In the genomic region with DNA sequence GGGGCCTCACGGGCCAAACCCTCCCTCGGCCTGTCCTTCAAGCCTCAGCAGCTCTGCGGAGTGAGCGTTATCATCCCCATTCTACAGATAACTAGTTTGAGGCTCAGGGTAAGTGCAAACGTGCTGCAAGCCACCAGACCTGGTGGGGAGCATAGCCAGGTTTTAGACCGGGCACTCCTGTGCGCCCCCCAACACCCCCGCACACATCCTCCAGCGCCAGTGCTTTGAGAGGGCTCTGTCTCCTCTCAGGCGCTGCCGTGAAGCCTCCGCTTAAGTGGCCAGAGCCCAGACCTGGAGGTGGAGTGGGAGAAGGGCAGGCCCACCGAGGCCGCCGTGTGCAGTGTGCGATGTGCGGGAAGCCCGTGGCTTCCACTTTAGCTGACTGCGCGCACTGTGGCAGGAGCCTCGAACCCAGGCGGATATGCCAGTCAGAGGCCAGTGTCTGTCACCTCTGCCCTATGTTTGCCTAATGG, we compare ENCODE assay signal across 8 cellular contexts. TPM values are rescaled to one million over a fixed set of nuclear protein-coding genes. Genes with fewer than 3 reads are reported as not detected.
DNase-seq lines count a peak whose midpoint lies in the region; ATAC-seq, FAIRE-seq and TF ChIP-seq lines count a peak whose summit lies in the region.

No MANE protein-coding gene starts in this region.

- H4K20me1 ChIP-seq in GM12878 (ENCODE audit: control insufficient read depth, insufficient read depth) (peaks cover 25% of the 10 kb centered on the region), SK-N-SH (ENCODE audit: insufficient read depth) (peaks cover 29% of the 10 kb centered on the region)

- TF ChIP-seq EP300 in GM12878 (IDR thresholded peaks at IDR 0.05; ENCODE audit: borderline replicate concordance in 1 of 2, control insufficient read depth in 1 of 2, low read depth in 2 of 2, low read length in 2 of 2) (no peak), SK-N-SH (IDR thresholded peaks at IDR 0.05; ENCODE audit: borderline replicate concordance in 1 of 2, low read depth in 1 of 2, low read length in 1 of 2) (no peak)

- intact Hi-C loops in CD4-positive, alpha-beta T cell (cut with DNase I, micrococcal nuclease): loop anchor here (10.0 kb wide), 3 partner anchors 309 to 441 kb away; a partner anchor contains a TSS
- intact Hi-C loops in GM12878 (cut with micrococcal nuclease; ENCODE audit: unreplicated experiment): loop anchor here (10.0 kb wide), 1 partner anchor 351 kb away; no protein-coding TSS in a partner anchor
- intact Hi-C loops in sciatic nerve (cut with DNase I): no loop called here

- no peaks in the 10 kb centered on the region for H3K9me3 ChIP-seq in CD4-positive, alpha-beta T cell (ENCODE audit: control insufficient read depth, low read length)
- H3K9me3 ChIP-seq in GM12878 (replicated peaks; ENCODE audit: control insufficient read depth, insufficient read depth, low read length) (no peaks in the 10 kb centered on the region), SK-N-SH (no peaks in the 10 kb centered on the region), BE2C (no peaks in the 10 kb centered on the region)

- no peaks in the 10 kb centered on the region for H3K9me3 Mint-ChIP-seq in CD4-positive, alpha-beta T cell
- H3K9me3 Mint-ChIP-seq in nephron: no peaks in the 10 kb centered on the region

- H3K79me2 ChIP-seq in GM12878 (ENCODE audit: control insufficient read depth, insufficient read depth, low read length): peaks cover 91% of the 10 kb centered on the region
- H3K79me2 ChIP-seq in SK-N-SH (ENCODE audit: insufficient read depth): peaks cover 75% of the 10 kb centered on the region

- H3K27ac Mint-ChIP-seq in CD4-positive, alpha-beta T cell: peak overlapping the region; percentile 94
- peak overlapping the region; percentile 21 to 96 (median 87) for H3K27ac Mint-ChIP-seq in nephron

- DNase-seq in CD4-positive, alpha-beta T cell: peak in 2 of 10 experiments; percentile 13 to 25
- DNase-seq in GM12878 (ENCODE audit: low read depth, low spot score): no peak
- DNase-seq in SK-N-SH: no peak
- DNase-seq in sciatic nerve (ENCODE audit: low spot score): no peak
- no peak for DNase-seq in BE2C
- DNase-seq in pons (ENCODE audit: low spot score): no peak

- WGBS in GM12878 (ENCODE audit: insufficient coverage, insufficient replicate concordance, low lambda C conversion rate, missing lambda C conversion rate): 48% methylated on average over 22 of the region's 22 CpGs
- 96% methylated on average over 18 of the region's 22 CpGs for WGBS in SK-N-SH (ENCODE audit: low lambda C conversion rate)

- H3K4me3 Mint-ChIP-seq in CD4-positive, alpha-beta T cell: peak overlapping the region; percentile 99
- peak overlapping the region; percentile 47 to 78 (median 65) for H3K4me3 Mint-ChIP-seq in nephron

- POLR2A ChIA-PET in CD4-positive, alpha-beta T cell (lab: Charles Lee): interaction anchor here (0.7 to 19.8 kb wide), 13 partner anchors 8 to 385 kb away, joined by 3 to 612 read pairs (median 6); a partner anchor contains a TSS
- POLR2A ChIA-PET in GM12878 (lab: Charles Lee) (interaction anchor here (0.9 to 3.5 kb wide), 11 partner anchors 7 to 346 kb away, joined by 3 to 19 read pairs (median 4); no protein-coding TSS in a partner anchor), SK-N-SH (lab: Yijun Ruan, JAX) (no interaction called here)

- H3K4me2 ChIP-seq in GM12878 (ENCODE audit: control insufficient read depth, insufficient read depth) (peak overlapping the region; percentile 79), SK-N-SH (no peak overlapping the region)

- H3K27me3 Mint-ChIP-seq in CD4-positive, alpha-beta T cell: no peaks in the 10 kb centered on the region
- H3K27me3 Mint-ChIP-seq in nephron (ENCODE audit: low read depth): no peaks in the 10 kb centered on the region

- no peaks in the 10 kb centered on the region for H3K27me3 ChIP-seq in CD4-positive, alpha-beta T cell (ENCODE audit: control insufficient read depth, insufficient read depth, low read length)
- H3K27me3 ChIP-seq in GM12878 (replicated peaks in 1 of 2; ENCODE audit: control insufficient read depth in 2 of 2, insufficient read depth in 2 of 2, low read length in 1 of 2) (no peaks in the 10 kb centered on the region), SK-N-SH (ENCODE audit: insufficient read depth) (no peaks in the 10 kb centered on the region), BE2C (no peaks in the 10 kb centered on the region)

- TF ChIP-seq POLR2A in GM12878 (IDR thresholded peaks at IDR 0.05; ENCODE audit: low read depth, low read length): no peak; the same call in none of the 2 replicates

- H3F3A ChIP-seq in SK-N-SH (replicated peaks; ENCODE audit: insufficient read depth): no peaks in the 10 kb centered on the region

- H2AFZ ChIP-seq in GM12878 (ENCODE audit: control insufficient read depth, low read depth, low read length) (no peak overlapping the region; the same call in 1 of the 2 replicates), SK-N-SH (ENCODE audit: low read depth) (no peak overlapping the region)

- in situ Hi-C loops in GM12878 (cut with MboI): loop anchor here (5.0 to 25.0 kb wide), 3 partner anchors 58 to 992 kb away; a partner anchor contains a TSS

- H3K36me3 ChIP-seq in GM12878 (ENCODE audit: control insufficient read depth in 2 of 2, insufficient read depth in 2 of 2, low read length in 1 of 2) (peaks cover 0 to 19% of the 10 kb centered on the region in 2 experiments), SK-N-SH (replicated peaks in 1 of 2; ENCODE audit: control insufficient read depth in 1 of 2, insufficient read depth in 2 of 2, low read length in 1 of 2) (peaks cover 6 to 18% of the 10 kb centered on the region in 2 experiments), BE2C (no peaks in the 10 kb centered on the region)

- peak overlapping the region; percentile 84 for H3K27ac ChIP-seq in CD4-positive, alpha-beta T cell (ENCODE audit: low read depth, low read length)
- H3K27ac ChIP-seq in GM12878 (ENCODE audit: control insufficient read depth, insufficient read depth): peak overlapping the region; percentile 94
- no peak overlapping the region for H3K27ac ChIP-seq in SK-N-SH (ENCODE audit: low read depth in 2 of 2, low read length in 1 of 2)

- SMC1A ChIA-PET in GM12878 (lab: Charles Lee; ENCODE audit: uncharacterized antibody, unreplicated experiment): interaction anchor here (1.0 to 4.8 kb wide), 3 partner anchors 27 to 364 kb away, joined by 3 to 26 read pairs (median 3); no protein-coding TSS in a partner anchor

- peaks cover 51% of the 10 kb centered on the region for H3K36me3 Mint-ChIP-seq in CD4-positive, alpha-beta T cell (ENCODE audit: low read depth)
- peaks cover 13% of the 10 kb centered on the region for H3K36me3 Mint-ChIP-seq in nephron (ENCODE audit: low read depth)

- no peak for TF ChIP-seq CTCF in CD4-positive, alpha-beta T cell (IDR thresholded peaks at IDR 0.05)
- TF ChIP-seq CTCF in GM12878 (IDR thresholded peaks at IDR 0.05 in 2 of 3, conservative IDR thresholded peaks at IDR 0.05 in 1 of 3; ENCODE audit: control insufficient read depth in 2 of 3, extremely low read depth in 1 of 3, insufficient read depth in 1 of 3, low read depth in 3 of 3, low read length in 3 of 3) (no peak), nephron (IDR thresholded peaks at IDR 0.05; ENCODE audit: unreplicated experiment in 3 of 3) (no peak), SK-N-SH (IDR thresholded peaks at IDR 0.05) (no peak), BE2C (IDR thresholded peaks at IDR 0.05; ENCODE audit: low read depth, low read length) (no peak)

- BruUV-seq in GM12878 (replicated peaks; lab: Mats Ljungman, UMichigan): TSS peak; percentile 82

- peak overlapping the region; percentile 97 for H3K4me3 ChIP-seq in GM12878
- no peak overlapping the region for H3K4me3 ChIP-seq in SK-N-SH (ENCODE audit: low read depth in 2 of 2, low read length in 1 of 2)
- H3K4me3 ChIP-seq in BE2C (ENCODE audit: low read depth, low read length): no peak overlapping the region

- FAIRE-seq in GM12878 (lab: Jason Lieb, UNC): no peak

- TF ChIP-seq RAD21 in GM12878 (IDR thresholded peaks at IDR 0.05; ENCODE audit: insufficient read depth, low read depth, low read length) (no peak), SK-N-SH (IDR thresholded peaks at IDR 0.05; ENCODE audit: low read length) (no peak)

- ATAC-seq in CD4-positive, alpha-beta T cell (ENCODE audit: poor library complexity): peak; percentile 2
- peak; percentile 4 for ATAC-seq in HG03342 (IDR thresholded peaks at IDR 0.05; ENCODE audit: unreplicated experiment)
- peak; percentile 14 for ATAC-seq in GM12878
- no peak for ATAC-seq in sciatic nerve

- H3K4me1 Mint-ChIP-seq in CD4-positive, alpha-beta T cell (ENCODE audit: low read depth): peaks cover 89% of the 10 kb centered on the region
- peaks cover 78% of the 10 kb centered on the region for H3K4me1 Mint-ChIP-seq in nephron

- H3K4me1 ChIP-seq in GM12878 (ENCODE audit: control insufficient read depth, insufficient read depth, low read length) (peaks cover 41% of the 10 kb centered on the region), SK-N-SH (ENCODE audit: control insufficient read depth in 1 of 2, insufficient read depth in 2 of 2, low read depth in 1 of 2, low read length in 1 of 2) (peaks cover 17 to 54% of the 10 kb centered on the region in 2 experiments; a peak in 3 of 4 replicates), BE2C (peaks cover 12% of the 10 kb centered on the region)

- no peaks in the 10 kb centered on the region for H3K9me2 ChIP-seq in SK-N-SH

- RAD21 ChIA-PET in GM12878 (lab: Charles Lee; ENCODE audit: unreplicated experiment): interaction anchor here (1.0 to 4.3 kb wide), 8 partner anchors 9 to 381 kb away, joined by 3 to 23 read pairs (median 4); a partner anchor contains a TSS

- H3K9ac ChIP-seq in GM12878 (ENCODE audit: control insufficient read depth, insufficient read depth, low read length) (peak overlapping the region; percentile 84), SK-N-SH (no peak overlapping the region)

- CTCF ChIA-PET in CD4-positive, alpha-beta T cell (lab: Charles Lee): interaction anchor here (1.2 to 3.8 kb wide), 4 partner anchors 10 to 380 kb away, joined by 3 to 17 read pairs (median 5); no protein-coding TSS in a partner anchor
- CTCF ChIA-PET in GM12878 (lab: Yijun Ruan, JAX) (interaction anchor here (1.0 to 4.2 kb wide), 5 partner anchors 9 to 87 kb away, joined by 3 to 23 read pairs (median 5); no protein-coding TSS in a partner anchor), SK-N-SH (lab: Yijun Ruan, JAX) (interaction anchor here (0.9 kb wide), 1 partner anchor 22 kb away, joined by 3 read pairs; no protein-coding TSS in a partner anchor)

RNA-seq across cellular contexts. Expression of a gene that starts 1.6 kb away (rescaled TPM):
- 10 to 100 TPM; 49.0 to 60.2 TPM for total RNA-seq in CD4-positive, alpha-beta T cell
- total RNA-seq in GM12878 (2013; cell fraction: nucleolus; rRNA removed): 148 and 157 TPM in 2 replicates
- total RNA-seq in GM12878 (2014; rRNA removed) (44.6 and 50.7 TPM in 2 replicates), GM12878 (2014; rRNA removed; fragmentation: Illumina TruSeq; extraction: Trizol) (32.5 and 33.6 TPM in 2 replicates), GM12878 (2021) (76.4 and 82.3 TPM in 2 replicates), sciatic nerve (131 TPM)
- polyA plus RNA-seq in GM12878 (2011; ENCODE audit: low read depth): 61.9 TPM
- polyA plus RNA-seq in GM12878 (2011; rRNA removed) (74.1 and 88.4 TPM in 2 replicates), GM12878 (2014; fragmentation: Illumina TruSeq; extraction: Trizol) (32.3 and 38.1 TPM in 2 replicates), GM12878 (2014; fragmentation: Nextera tagmentation; extraction: Ambion mirVana) (1 to 10 TPM; 3.1 to 7.7 TPM), GM12878 (2014; rRNA removed) (74.7 and 90.4 TPM in 2 replicates), GM12878 (2016; fragmentation: Nextera tagmentation; extraction: Ambion mirVana) (10 to 100 TPM; 75.2 to 85.9 TPM), SK-N-SH (2012; rRNA removed) (47.3 and 55.8 TPM in 2 replicates)
- 118 and 136 TPM in 2 replicates for polyA plus RNA-seq in GM12878 (2011; cell fraction: cytosol; rRNA removed)
- polyA plus RNA-seq in GM12878 (2011; cell fraction: nucleus; rRNA removed): 129 and 130 TPM in 2 replicates
- 109 and 110 TPM in 2 replicates for polyA plus RNA-seq in GM12878 (2012)
- polyA minus RNA-seq in GM12878 (2011; rRNA and poly(A)+ RNA removed): 74.1 and 128 TPM in 2 replicates
- 60.1 and 60.4 TPM in 2 replicates for polyA minus RNA-seq in GM12878 (2011; cell fraction: cytosol; rRNA and poly(A)+ RNA removed)
- 48.4 and 56.6 TPM in 2 replicates for polyA minus RNA-seq in GM12878 (2011; cell fraction: nucleus; rRNA and poly(A)+ RNA removed)
- 27.7 and 43.1 TPM in 2 replicates for polyA plus RNA-seq in SK-N-SH (2012; cell fraction: cytosol; rRNA removed)
- 56.3 and 60.6 TPM in 2 replicates for polyA plus RNA-seq in SK-N-SH (2012; cell fraction: nucleus; rRNA removed)
- polyA plus RNA-seq in BE2C (2012; ENCODE audit: insufficient read depth, insufficient read length, low read depth): 120 TPM

RNA-seq across cellular contexts. Expression of a gene that starts 56.9 kb away (rescaled TPM):
- 10 to 100 TPM; 22.6 to 24.9 TPM for total RNA-seq in CD4-positive, alpha-beta T cell
- total RNA-seq in GM12878 (2013; cell fraction: nucleolus; rRNA removed): 92.1 and 95.1 TPM in 2 replicates
- total RNA-seq in GM12878 (2014; rRNA removed): 19.6 and 24.0 TPM in 2 replicates
- total RNA-seq in GM12878 (2014; rRNA removed; fragmentation: Illumina TruSeq; extraction: Trizol): 26.8 and 27.4 TPM in 2 replicates
- total RNA-seq in GM12878 (2021): 20.3 and 24.8 TPM in 2 replicates
- polyA plus RNA-seq in GM12878 (2011; ENCODE audit: low read depth): 8.8 TPM
- 39.7 and 69.5 TPM in 2 replicates for polyA plus RNA-seq in GM12878 (2011; rRNA removed)
- 10.8 and 11.9 TPM in 2 replicates for polyA plus RNA-seq in GM12878 (2011; cell fraction: cytosol; rRNA removed)
- polyA plus RNA-seq in GM12878 (2011; cell fraction: nucleus; rRNA removed): 53.4 and 65.6 TPM in 2 replicates
- 16.1 and 21.7 TPM in 2 replicates for polyA plus RNA-seq in GM12878 (2012)
- 21.8 and 32.2 TPM in 2 replicates for polyA plus RNA-seq in GM12878 (2014; fragmentation: Illumina TruSeq; extraction: Trizol)
- 10 to 100 TPM in 1 of 2 experiments, 1 to 10 TPM in 1; 9.2 to 16.4 TPM for polyA plus RNA-seq in GM12878 (2014; fragmentation: Nextera tagmentation; extraction: Ambion mirVana)
- polyA plus RNA-seq in GM12878 (2014; rRNA removed): 14.8 and 17.1 TPM in 2 replicates
- 10 to 100 TPM; 24.6 to 26.0 TPM for polyA plus RNA-seq in GM12878 (2016; fragmentation: Nextera tagmentation; extraction: Ambion mirVana)
- polyA minus RNA-seq in GM12878 (2011; rRNA and poly(A)+ RNA removed): 20.1 and 25.2 TPM in 2 replicates
- polyA minus RNA-seq in GM12878 (2011; cell fraction: cytosol; rRNA and poly(A)+ RNA removed): 8.0 and 10.0 TPM in 2 replicates
- 17.4 and 22.6 TPM in 2 replicates for polyA minus RNA-seq in GM12878 (2011; cell fraction: nucleus; rRNA and poly(A)+ RNA removed)
- 6.0 and 9.0 TPM in 2 replicates for polyA plus RNA-seq in SK-N-SH (2012; rRNA removed)
- polyA plus RNA-seq in SK-N-SH (2012; cell fraction: cytosol; rRNA removed): 7.5 and 10.4 TPM in 2 replicates
- 10.3 and 22.5 TPM in 2 replicates for polyA plus RNA-seq in SK-N-SH (2012; cell fraction: nucleus; rRNA removed)
- total RNA-seq in sciatic nerve: 29.9 TPM
- polyA plus RNA-seq in BE2C (2012; ENCODE audit: insufficient read depth, insufficient read length, low read depth): 44.8 TPM

Comparison
In these comparisons a context has a peak if more than half of its experiments do, and no peak if none do; other contexts are left out.
1. H3K27ac ChIP-seq: peak in CD4-positive, alpha-beta T cell (single experiment) and GM12878 (single experiment); none in SK-N-SH (0 of 2).